1 cellular context compared by ENCODE assay signal in genomic region chr3:195268608-195269309, GRCh38.
TF ChIP-seq lines count a peak whose summit lies in the region.

No MANE protein-coding gene starts in this region.

TF ChIP-seq in HepG2, 621 proteins besides CTCF, POLR2A, EP300 and RAD21 (continued from another document):
- TF ChIP-seq ZBTB33 (CRISPR knock-in tag; IDR thresholded peaks at IDR 0.05) (peak; percentile 68; the same call in 1 of the 2 replicates), ZC3H4 (CRISPR knock-in tag; IDR thresholded peaks at IDR 0.05; ENCODE audit: borderline replicate concordance) (no peak), ZBTB8A (CRISPR knock-in tag; IDR thresholded peaks at IDR 0.05; ENCODE audit: borderline replicate concordance, low read depth) (no peak), IRF9 (CRISPR knock-in tag; IDR thresholded peaks at IDR 0.05; ENCODE audit: borderline replicate concordance) (no peak), ZNF230 (CRISPR knock-in tag; IDR thresholded peaks at IDR 0.05) (no peak), ZFP36 (IDR thresholded peaks at IDR 0.05; ENCODE audit: borderline replicate concordance, low read depth, low read length, partially characterized antibody) (no peak)
